24 cellular contexts compared by ENCODE assay signal in genomic region chr2:44398243-44398897, GRCh38. TPM values are rescaled to one million over a fixed set of nuclear protein-coding genes. Genes with fewer than 3 reads are reported as not detected.
DNase-seq lines count a peak whose midpoint lies in the region; TF ChIP-seq lines count a peak whose summit lies in the region.
"Had no signal": no experiment of that assay in that cellular context is flagged by ENCODE, and none has a peak within 500 bp of the region (broad histone marks: within the 10 kb centered on the region; RNA-seq: fewer than 3 reads in every experiment).

No MANE protein-coding gene starts in this region.

- H3K27ac Mint-ChIP-seq in Caco-2 (ENCODE audit: unreplicated experiment) = peak overlapping the region; percentile 13
- H3K27ac Mint-ChIP-seq in nephron progenitor cell = peak overlapping the region; percentile 16
- H3K27ac Mint-ChIP-seq: activated CD8-positive, alpha-beta T cell treated with anti-CD3 and anti-CD28 coated beads for 36 hours; activated naive CD4-positive, alpha-beta T cell treated with anti-CD3 and anti-CD28 coated beads for 36 hours; CD14-positive monocyte; stimulated activated naive B cell treated with anti-CD40 and anti-IgM and Interleukin-4, amounts not matched to agents 10 μg/mL and 1 μg/mL and 100 μg/mL, for 72 hours had no signal

- H3K4me3 Mint-ChIP-seq in Caco-2 (ENCODE audit: unreplicated experiment) (no peak overlapping the region), nephron progenitor cell (no peak overlapping the region)
- H3K4me3 Mint-ChIP-seq: activated CD8-positive, alpha-beta T cell treated with anti-CD3 and anti-CD28 coated beads for 36 hours; activated naive CD4-positive, alpha-beta T cell treated with anti-CD3 and anti-CD28 coated beads for 36 hours; activated T-cell treated with anti-CD3 and anti-CD28 coated beads, Interleukin-2, amount 50 U/mL, for 4 hours; CD14-positive monocyte; stimulated activated naive B cell treated with anti-CD40 and anti-IgM and Interleukin-4, amounts not matched to agents 10 μg/mL and 1 μg/mL and 100 μg/mL, for 72 hours had no signal

- H3K27me3 Mint-ChIP-seq in Caco-2 (ENCODE audit: insufficient read depth, unreplicated experiment) (no peaks in the 10 kb centered on the region), nephron progenitor cell (ENCODE audit: low read depth, poor library complexity) (peaks cover 12% of the 10 kb centered on the region)
- H3K27me3 Mint-ChIP-seq: activated CD8-positive, alpha-beta T cell treated with anti-CD3 and anti-CD28 coated beads for 36 hours; stimulated activated naive B cell treated with anti-CD40 and anti-IgM and Interleukin-4, amounts not matched to agents 10 μg/mL and 1 μg/mL and 100 μg/mL, for 72 hours had no signal

- H3K36me3 Mint-ChIP-seq in Caco-2 (ENCODE audit: insufficient read depth, unreplicated experiment) (no peaks in the 10 kb centered on the region), nephron progenitor cell (ENCODE audit: low read depth) (no peaks in the 10 kb centered on the region)

- intact Hi-C loops in Caco-2 (cut with micrococcal nuclease; ENCODE audit: unreplicated experiment) = no loop called here
- intact Hi-C loops in prostate gland (cut with DNase I) = no loop called here

- H3K9me3 Mint-ChIP-seq in Caco-2 (ENCODE audit: unreplicated experiment) (no peaks in the 10 kb centered on the region), nephron progenitor cell (no peaks in the 10 kb centered on the region)
- H3K9me3 Mint-ChIP-seq: activated CD8-positive, alpha-beta T cell treated with anti-CD3 and anti-CD28 coated beads for 36 hours; activated naive CD4-positive, alpha-beta T cell treated with anti-CD3 and anti-CD28 coated beads for 36 hours; activated T-cell treated with anti-CD3 and anti-CD28 coated beads, Interleukin-2, amount 50 U/mL, for 4 hours; stimulated activated naive B cell treated with anti-CD40 and anti-IgM and Interleukin-4, amounts not matched to agents 10 μg/mL and 1 μg/mL and 100 μg/mL, for 72 hours had no signal

- DNase-seq in Caco-2 = no peak
- peak; percentile 5 for DNase-seq in choroid plexus epithelial cell (ENCODE audit: low read depth)
- DNase-seq in nephron progenitor cell = no peak
- DNase-seq in A172 (ENCODE audit: low spot score) = no peak
- no peak for DNase-seq in COR-L47 (lab: John Stamatoyannopoulos, UW)
- DNase-seq in erythroblast (lab: John Stamatoyannopoulos, UW) = no peak
- no peak for DNase-seq in prostate gland (ENCODE audit: low spot score)
- DNase-seq: activated CD4-positive, alpha-beta T cell treated with anti-CD3 and anti-CD28 coated beads for 1 hour; activated CD8-positive, alpha-beta T cell treated with anti-CD3 and anti-CD28 coated beads for 36 hours; activated naive CD4-positive, alpha-beta T cell treated with anti-CD3 and anti-CD28 coated beads for 36 hours; activated T-cell treated with anti-CD3 and anti-CD28 coated beads, Interleukin-2, amount 50 U/mL, for 4 hours; amygdala; central memory CD4-positive, alpha-beta T cell; heart left ventricle; KG1; NCI-H146; NCI-H526; spleen; stimulated activated CD4-positive, alpha-beta T cell treated with anti-CD3 and anti-CD28 coated beads, Interleukin-4, amount 100 ng/mL, for 1 hour; stimulated activated naive B cell treated with anti-CD40 and anti-IgM and Interleukin-4, amounts not matched to agents 10 μg/mL and 1 μg/mL and 100 μg/mL, for 72 hours; T-helper 1 cell; testis had no signal

- H3K4me3 ChIP-seq in Caco-2 (ENCODE audit: low read depth, low read length) (no peak overlapping the region), HUES64 (ENCODE audit: low read length) (no peak overlapping the region), choroid plexus epithelial cell (ENCODE audit: low read depth, low read length) (peak overlapping the region; percentile 38), prostate gland (no peak overlapping the region)
- H3K4me3 ChIP-seq: spleen, testis had no signal

- H3K36me3 ChIP-seq in Caco-2 (ENCODE audit: control insufficient read depth, insufficient read depth, low read length) (no peaks in the 10 kb centered on the region), HUES64 (ENCODE audit: insufficient read depth, low read length) (no peaks in the 10 kb centered on the region), prostate gland (no peaks in the 10 kb centered on the region)
- H3K36me3 ChIP-seq: heart left ventricle, spleen had no signal

- H3K27ac ChIP-seq in HUES64 (ENCODE audit: low read depth, low read length) (peak overlapping the region; percentile 39; the same call in 1 of the 2 replicates), prostate gland (no peak overlapping the region)
- H3K27ac ChIP-seq: heart left ventricle, spleen, testis had no signal

- TF ChIP-seq POLR2A in erythroblast (IDR thresholded peaks at IDR 0.05; ENCODE audit: low read length) = no peak
- no peak for TF ChIP-seq POLR2A in prostate gland (IDR thresholded peaks at IDR 0.05)

- H3K9ac ChIP-seq in HUES64 (ENCODE audit: low read depth, low read length) = peak overlapping the region; percentile 8; the same call in 1 of the 2 replicates

- WGBS in HUES64 = 76% methylated on average over 4 of the region's 6 CpGs
- 60% methylated on average over 6 of the region's 6 CpGs for WGBS in prostate gland

- TF ChIP-seq CTCF in Caco-2 (IDR thresholded peaks at IDR 0.05; ENCODE audit: insufficient read depth in 1 of 2, low read depth in 1 of 2, low read length in 1 of 2, severe bottlenecking in 1 of 2, unreplicated experiment in 1 of 2) (no peak), choroid plexus epithelial cell (conservative IDR thresholded peaks at IDR 0.05; ENCODE audit: low read depth, low read length) (no peak), nephron progenitor cell (IDR thresholded peaks at IDR 0.05) (no peak), prostate gland (IDR thresholded peaks at IDR 0.05) (no peak)

- POLR2A ChIA-PET in Caco-2 (lab: Charles Lee) = no interaction called here

- H3K9me3 ChIP-seq in Caco-2 = no peaks in the 10 kb centered on the region
- no peaks in the 10 kb centered on the region for H3K9me3 ChIP-seq in HUES64 (ENCODE audit: insufficient read depth, low read depth, low read length)
- no peaks in the 10 kb centered on the region for H3K9me3 ChIP-seq in prostate gland
- H3K9me3 ChIP-seq: heart left ventricle, spleen, testis had no signal

- H3K27me3 ChIP-seq in Caco-2 (replicated peaks; ENCODE audit: control insufficient read depth, insufficient read depth, low read length) (no peaks in the 10 kb centered on the region), HUES64 (ENCODE audit: insufficient read depth, low read length) (no peaks in the 10 kb centered on the region), prostate gland (replicated peaks; ENCODE audit: insufficient read depth) (no peaks in the 10 kb centered on the region)
- H3K27me3 ChIP-seq: heart left ventricle, spleen, testis had no signal

- H3K4me1 ChIP-seq in Caco-2 = peaks cover 12% of the 10 kb centered on the region; the same call in 1 of the 2 replicates
- peaks cover 30% of the 10 kb centered on the region for H3K4me1 ChIP-seq in HUES64 (ENCODE audit: insufficient read depth, low read length)
- H3K4me1 ChIP-seq in prostate gland (replicated peaks) = no peaks in the 10 kb centered on the region
- H3K4me1 ChIP-seq: heart left ventricle, spleen had no signal

- no TSS peak for BruUV-seq in Caco-2 (replicated peaks; lab: Mats Ljungman, UMichigan)

- CTCF ChIA-PET in Caco-2 (lab: Charles Lee) = interaction anchor here (1.5 kb wide), 1 partner anchor 81 kb away, joined by 5 read pairs; no protein-coding TSS in a partner anchor

- peaks cover 15% of the 10 kb centered on the region for H3K4me1 Mint-ChIP-seq in Caco-2 (ENCODE audit: low read depth, unreplicated experiment)
- H3K4me1 Mint-ChIP-seq in nephron progenitor cell = no peaks in the 10 kb centered on the region
- H3K4me1 Mint-ChIP-seq: CD14-positive monocyte; stimulated activated naive B cell treated with anti-CD40 and anti-IgM and Interleukin-4, amounts not matched to agents 10 μg/mL and 1 μg/mL and 100 μg/mL, for 72 hours had no signal

RNA-seq across cellular contexts. Expression of gene CAMKMT, which starts 36.6 kb away (rescaled TPM):
- total RNA-seq in Caco-2 (2022) (24.4 and 25.2 TPM in 2 replicates), prostate gland (1 to 10 TPM; 5.4 to 7.6 TPM)
- 12.4 TPM for polyA plus RNA-seq in HUES64 (2013, experiment 1 of 2)
- polyA plus RNA-seq in HUES64 (2013, experiment 2 of 2) = 15.8 TPM
- total RNA-seq in A172 (2014; rRNA removed; shearing (Covaris generic)) = 2.1 and 16.7 TPM in 2 replicates

RNA-seq across cellular contexts. Expression of gene PREPL, which starts 37.1 kb away (rescaled TPM):
- total RNA-seq in Caco-2 (2022) = 41.8 and 46.4 TPM in 2 replicates
- polyA plus RNA-seq in HUES64 (2013, experiment 1 of 2) = 23.6 TPM
- polyA plus RNA-seq in HUES64 (2013, experiment 2 of 2) = 27.3 TPM
- 53.9 and 62.7 TPM in 2 replicates for total RNA-seq in A172 (2014; rRNA removed; shearing (Covaris generic))
- total RNA-seq in prostate gland = 10 to 100 TPM; 40.3 to 49.3 TPM
